In genomic region chr1:36463773-36464604, GRCh38 we compare ENCODE assay signal across 8 cellular contexts. TPM values are rescaled to one million over a fixed set of nuclear protein-coding genes. Genes with fewer than 3 reads are reported as not detected.
DNase-seq lines count a peak whose midpoint lies in the region; ATAC-seq and TF ChIP-seq lines count a peak whose summit lies in the region.

Gene MRPS15, minus strand, starts transcription at chr1:36464384. Its CDS starts 109 bp downstream, at chr1:36464275.

- peaks cover 10% of the 10 kb centered on the region for H3K4me1 Mint-ChIP-seq in Calu3 (ENCODE audit: low read depth, unreplicated experiment)
- H3K4me1 Mint-ChIP-seq in endothelial cell (ENCODE audit: unreplicated experiment), result peaks cover 25% of the 10 kb centered on the region

- H3K9me2 ChIP-seq in OCI-LY1 (ENCODE audit: low read depth, low read length), result no peaks in the 10 kb centered on the region

- H3K4me1 ChIP-seq in HUES64 (ENCODE audit: insufficient read depth, low read length) (peaks cover 13% of the 10 kb centered on the region; the same call in 1 of the 2 replicates), OCI-LY1 (ENCODE audit: insufficient read depth, low read length, severe bottlenecking) (peaks cover 15% of the 10 kb centered on the region)

- peak within 1 kb of the TSS; percentile 81 for H3K4me2 ChIP-seq in OCI-LY1 (ENCODE audit: low read length)

- H2AFZ ChIP-seq in OCI-LY1 (ENCODE audit: low read length), result peak within 1 kb of the TSS; percentile 80; the same call in 1 of the 2 replicates

- peak within 1 kb of the TSS; percentile 99 for H3K4me3 Mint-ChIP-seq in Calu3 (ENCODE audit: low read depth, unreplicated experiment)
- peak within 1 kb of the TSS; percentile 100 for H3K4me3 Mint-ChIP-seq in endothelial cell (ENCODE audit: unreplicated experiment)

- H3K4me3 ChIP-seq in HUES64 (ENCODE audit: low read length), result peak within 1 kb of the TSS; percentile 73
- peak within 1 kb of the TSS; percentile 98 for H3K4me3 ChIP-seq in OCI-LY1 (ENCODE audit: low read depth, low read length, poor library complexity, severe bottlenecking)

- H3K9me3 Mint-ChIP-seq in Calu3 (ENCODE audit: low read depth, unreplicated experiment), result no peaks in the 10 kb centered on the region
- no peaks in the 10 kb centered on the region for H3K9me3 Mint-ChIP-seq in endothelial cell (ENCODE audit: unreplicated experiment)

- H3K27me3 Mint-ChIP-seq in Calu3 (ENCODE audit: unreplicated experiment), result no peaks in the 10 kb centered on the region
- peaks cover 18% of the 10 kb centered on the region for H3K27me3 Mint-ChIP-seq in endothelial cell (ENCODE audit: unreplicated experiment)

- H3K9me3 ChIP-seq in HUES64 (ENCODE audit: insufficient read depth, low read depth, low read length) (no peaks in the 10 kb centered on the region), OCI-LY1 (ENCODE audit: low read length) (peaks cover 4% of the 10 kb centered on the region; the same call in 1 of the 2 replicates)

- DNase-seq in Calu3 (peak; percentile 95), endothelial cell (ENCODE audit: low spot score) (peak; percentile 91), midbrain (lab: John Stamatoyannopoulos, UW) (peak; percentile 97)
- peak; percentile 97 for DNase-seq in activated CD8-positive, alpha-beta memory T cell treated with anti-CD3 and anti-CD28 coated beads, Interleukin-2, amount 50 U/mL, for 48 hours
- peak; percentile 87 for DNase-seq in stimulated activated CD8-positive, alpha-beta memory T cell treated with anti-CD3 and anti-CD28 coated beads, Interleukin-2, amount 100 ng/mL, for 1 hour (ENCODE audit: low read depth in 2 of 2)

- no peaks in the 10 kb centered on the region for H3K79me2 ChIP-seq in OCI-LY1 (ENCODE audit: insufficient read depth, low read length)

- H3K27me3 ChIP-seq in HUES64 (ENCODE audit: insufficient read depth, low read length), result peaks cover 39% of the 10 kb centered on the region
- H3K27me3 ChIP-seq in OCI-LY1 (ENCODE audit: insufficient read depth, low read length), result no peaks in the 10 kb centered on the region

- no peaks in the 10 kb centered on the region for H3F3A ChIP-seq in OCI-LY1 (ENCODE audit: insufficient read depth, low read length)

- H3K9ac ChIP-seq in HUES64 (ENCODE audit: low read depth, low read length) (peak within 1 kb of the TSS; percentile 92), OCI-LY1 (ENCODE audit: low read length) (peak within 1 kb of the TSS; percentile 96)

- BruUV-seq in Calu3 (replicated peaks; lab: Mats Ljungman, UMichigan), result no TSS peak

- TF ChIP-seq CTCF in Calu3 (IDR thresholded peaks at IDR 0.05; ENCODE audit: unreplicated experiment), result no peak
- no peak for TF ChIP-seq CTCF in OCI-LY1 (IDR thresholded peaks at IDR 0.05; ENCODE audit: low read length)
- TF ChIP-seq CTCF in endothelial cell (IDR thresholded peaks at IDR 0.05; ENCODE audit: unreplicated experiment), result no peak

- CTCF ChIA-PET in Calu3 (lab: Charles Lee), result interaction anchor here (0.8 to 1.2 kb wide), 3 partner anchors 14 to 314 kb away, joined by 3 to 4 read pairs (median 4); partner anchors contain the start of genes OSCP1 and TRAPPC3

- H3K36me3 ChIP-seq in HUES64 (ENCODE audit: insufficient read depth, low read length) (peaks cover 34% of the 10 kb centered on the region), OCI-LY1 (ENCODE audit: insufficient read depth, low read length) (peaks cover 31% of the 10 kb centered on the region)

- H3K27ac ChIP-seq in HUES64 (ENCODE audit: low read depth, low read length) (peak within 1 kb of the TSS; percentile 86), OCI-LY1 (ENCODE audit: low read depth, low read length, poor library complexity, severe bottlenecking) (peak within 1 kb of the TSS; percentile 57)

- intact Hi-C loops in Calu3 (cut with micrococcal nuclease; ENCODE audit: unreplicated experiment), result no loop called here

- H3K36me3 Mint-ChIP-seq in Calu3 (ENCODE audit: insufficient read depth, unreplicated experiment) (peaks cover 27% of the 10 kb centered on the region), endothelial cell (ENCODE audit: low read depth, unreplicated experiment) (peaks cover 26% of the 10 kb centered on the region)

- H3K27ac Mint-ChIP-seq in Calu3 (ENCODE audit: unreplicated experiment) (peak within 1 kb of the TSS; percentile 97), endothelial cell (ENCODE audit: unreplicated experiment) (peak within 1 kb of the TSS; percentile 98)

- ATAC-seq in GM21447 (IDR thresholded peaks at IDR 0.05; ENCODE audit: unreplicated experiment), result peak; percentile 87

- no peaks in the 10 kb centered on the region for H4K20me1 ChIP-seq in OCI-LY1 (ENCODE audit: insufficient read depth, low read length)

- under 1% methylated on average over 66 of the region's 66 CpGs for WGBS in HUES64

RNA-seq across cellular contexts. Expression of gene MRPS15, which starts in this region (rescaled TPM):
- total RNA-seq in Calu3 (2022) (84.1 and 97.8 TPM in 2 replicates), endothelial cell (ENCODE audit: unreplicated experiment) (78.8 TPM)
- polyA plus RNA-seq in HUES64 (2013, experiment 1 of 2), result 147 TPM
- 149 TPM for polyA plus RNA-seq in HUES64 (2013, experiment 2 of 2)

Comparison
In these comparisons a context has a peak if more than half of its experiments do, and no peak if none do; other contexts are left out.
1. Peak in every context shown above with its lines: DNase-seq, ATAC-seq, H3K4me3 ChIP-seq and H3K27ac ChIP-seq.